12 cellular contexts compared by ENCODE assay signal in genomic region chr4:41217373-41217772, GRCh38. TPM values are rescaled to one million over a fixed set of nuclear protein-coding genes. Genes with fewer than 3 reads are reported as not detected.
DNase-seq lines count a peak whose midpoint lies in the region; ATAC-seq, FAIRE-seq and TF ChIP-seq lines count a peak whose summit lies in the region.
"Had no signal": no experiment of that assay in that cellular context is flagged by ENCODE, and none has a peak within 500 bp of the region (broad histone marks: within the 10 kb centered on the region; RNA-seq: fewer than 3 reads in every experiment).

No MANE protein-coding gene starts in this region.

- no peak for TF ChIP-seq EP300 in tibial nerve (IDR thresholded peaks at IDR 0.05)

- ATAC-seq in heart left ventricle = no peak
- no peak for ATAC-seq in left cardiac atrium
- no peak for ATAC-seq in right lobe of liver
- no peak for ATAC-seq in HG03025 (IDR thresholded peaks at IDR 0.05; ENCODE audit: low FRiP score, unreplicated experiment)
- ATAC-seq in HG02938 (IDR thresholded peaks at IDR 0.05; ENCODE audit: unreplicated experiment) = no peak

- FAIRE-seq in frontal cortex (lab: Jason Lieb, UNC) = no peak
- FAIRE-seq: TTC549 had no signal

- H3K4me3 ChIP-seq in heart left ventricle (peak overlapping the region in 1 of 12 donors; percentile 76), adipocyte (ENCODE audit: low read length) (peak overlapping the region; percentile 82), right lobe of liver (no peak overlapping the region), tibial nerve (no peak overlapping the region)

- peaks cover 0 to 43% (median 21%) of the 10 kb centered on the region in 12 donors for H3K4me1 ChIP-seq in heart left ventricle
- peaks cover 25% of the 10 kb centered on the region for H3K4me1 ChIP-seq in adipocyte (ENCODE audit: control insufficient read depth, insufficient read depth, low read length)
- H3K4me1 ChIP-seq in right lobe of liver = peaks cover 0 to 13% (median under 1%) of the 10 kb centered on the region in 4 donors
- H3K4me1 ChIP-seq in tibial nerve = peaks cover 0 to 34% (median 10%) of the 10 kb centered on the region in 4 donors

- no peak for TF ChIP-seq POLR2A in heart left ventricle (IDR thresholded peaks at IDR 0.05)
- no peak for TF ChIP-seq POLR2A in right lobe of liver (IDR thresholded peaks at IDR 0.05)
- TF ChIP-seq POLR2A in tibial nerve (IDR thresholded peaks at IDR 0.05) = no peak

- WGBS in heart left ventricle, 4 donors = 53 to 78% (median 61%) methylated on average over 2 of the region's 2 CpGs
- WGBS in right lobe of liver (ENCODE audit: insufficient coverage, low coverage, low lambda C conversion rate, missing lambda C conversion rate) = 76% methylated on average over 2 of the region's 2 CpGs
- 61 to 64% methylated on average over 2 of the region's 2 CpGs for WGBS in tibial nerve, 2 donors

- TF ChIP-seq CTCF in heart left ventricle (IDR thresholded peaks at IDR 0.05) (no peak), right lobe of liver (IDR thresholded peaks at IDR 0.05) (no peak), tibial nerve (IDR thresholded peaks at IDR 0.05) (no peak)

- intact Hi-C loops in heart left ventricle (cut with DNase I) = loop anchor here in 1 of 10 donors (10.0 kb wide), 1 partner anchor 483 kb away; no protein-coding TSS in a partner anchor
- intact Hi-C loops in left cardiac atrium (cut with DNase I) = loop anchor here (5.0 to 10.0 kb wide), 2 partner anchors 290 to 473 kb away; partner anchors contain the start of gene NSUN7 (in 1 of the 2)
- intact Hi-C loops in right lobe of liver (cut with DNase I) = loop anchor here in 1 of 2 donors (5.0 kb wide), 1 partner anchor 240 kb away; no protein-coding TSS in a partner anchor

- H3K36me3 ChIP-seq in heart left ventricle = no peaks in the 10 kb centered on the region
- H3K36me3 ChIP-seq in adipocyte (ENCODE audit: control insufficient read depth, insufficient read depth, low read length, severe bottlenecking) = no peaks in the 10 kb centered on the region
- no peaks in the 10 kb centered on the region for H3K36me3 ChIP-seq in right lobe of liver
- H3K36me3 ChIP-seq in tibial nerve = no peaks in the 10 kb centered on the region
- H3K36me3 ChIP-seq: brain microvascular endothelial cell had no signal

- H3K27ac ChIP-seq in heart left ventricle = peak overlapping the region in 10 of 12 donors; percentile 23 to 94 (median 82)
- H3K27ac ChIP-seq in right lobe of liver = peak overlapping the region in 2 of 3 donors; percentile 82 to 95
- peak overlapping the region in 3 of 4 donors; percentile 77 to 90 (median 87) for H3K27ac ChIP-seq in tibial nerve

- peak overlapping the region; percentile 88 for H3K9ac ChIP-seq in adipocyte (ENCODE audit: low read length)

- H3K9me3 ChIP-seq in heart left ventricle (no peaks in the 10 kb centered on the region), adipocyte (ENCODE audit: control insufficient read depth, low read length) (no peaks in the 10 kb centered on the region), right lobe of liver (no peaks in the 10 kb centered on the region), tibial nerve (no peaks in the 10 kb centered on the region)

- peaks cover 0 to 8% (median 0%) of the 10 kb centered on the region in 9 donors for H3K27me3 ChIP-seq in heart left ventricle
- no peaks in the 10 kb centered on the region for H3K27me3 ChIP-seq in adipocyte (replicated peaks; ENCODE audit: control insufficient read depth, insufficient read depth, low read length)
- H3K27me3 ChIP-seq in right lobe of liver = no peaks in the 10 kb centered on the region
- no peaks in the 10 kb centered on the region for H3K27me3 ChIP-seq in tibial nerve
- H3K27me3 ChIP-seq: brain microvascular endothelial cell had no signal

- no peak for DNase-seq in heart left ventricle
- no peak for DNase-seq in left cardiac atrium
- no peak for DNase-seq in adipocyte (ENCODE audit: low read depth)
- no peak for DNase-seq in right lobe of liver
- DNase-seq in tibial nerve (ENCODE audit: low spot score in 2 of 2) = no peak
- DNase-seq in frontal cortex (ENCODE audit: low spot score in 2 of 2) = no peak
- DNase-seq: activated T-cell treated with anti-CD3 and anti-CD28 coated beads for 4 hours, brain microvascular endothelial cell, DND-41 had no signal

RNA-seq across cellular contexts. Expression of gene APBB2, which starts 3.0 kb away (rescaled TPM):
- total RNA-seq in heart left ventricle (10 to 100 TPM; 19.1 to 39.1 (median 32.1) TPM), left cardiac atrium (10 to 100 TPM; 53.0 to 56.5 TPM), right lobe of liver (10 to 100 TPM; 14.1 to 27.9 (median 25.1) TPM), tibial nerve (100 to 1,000 TPM; 139 to 248 (median 203) TPM), frontal cortex (68.1 TPM)
- 1 to 10 TPM; 8.6 to 9.4 TPM for polyA plus RNA-seq in heart left ventricle

RNA-seq across cellular contexts. Expression of gene UCHL1, which starts 39.4 kb away (rescaled TPM):
- total RNA-seq in heart left ventricle (10 to 100 TPM in 7 of 9 donors, 1 to 10 TPM in 2; 2.8 to 81.8 (median 18.6) TPM), left cardiac atrium (10 to 100 TPM; 23.1 to 26.4 TPM), right lobe of liver (1 to 10 TPM in 3 of 6 experiments, under 1 TPM in 2, not detected in 1; 0.44 to 8.7 (median 1.6) TPM), tibial nerve (100 to 1,000 TPM in 1 of 4 donors, 10 to 100 TPM in 3; 55.9 to 204 (median 71.5) TPM), frontal cortex (1,154 TPM)
- 10 to 100 TPM; 10.3 to 15.6 TPM for polyA plus RNA-seq in heart left ventricle
